In the genomic region with DNA sequence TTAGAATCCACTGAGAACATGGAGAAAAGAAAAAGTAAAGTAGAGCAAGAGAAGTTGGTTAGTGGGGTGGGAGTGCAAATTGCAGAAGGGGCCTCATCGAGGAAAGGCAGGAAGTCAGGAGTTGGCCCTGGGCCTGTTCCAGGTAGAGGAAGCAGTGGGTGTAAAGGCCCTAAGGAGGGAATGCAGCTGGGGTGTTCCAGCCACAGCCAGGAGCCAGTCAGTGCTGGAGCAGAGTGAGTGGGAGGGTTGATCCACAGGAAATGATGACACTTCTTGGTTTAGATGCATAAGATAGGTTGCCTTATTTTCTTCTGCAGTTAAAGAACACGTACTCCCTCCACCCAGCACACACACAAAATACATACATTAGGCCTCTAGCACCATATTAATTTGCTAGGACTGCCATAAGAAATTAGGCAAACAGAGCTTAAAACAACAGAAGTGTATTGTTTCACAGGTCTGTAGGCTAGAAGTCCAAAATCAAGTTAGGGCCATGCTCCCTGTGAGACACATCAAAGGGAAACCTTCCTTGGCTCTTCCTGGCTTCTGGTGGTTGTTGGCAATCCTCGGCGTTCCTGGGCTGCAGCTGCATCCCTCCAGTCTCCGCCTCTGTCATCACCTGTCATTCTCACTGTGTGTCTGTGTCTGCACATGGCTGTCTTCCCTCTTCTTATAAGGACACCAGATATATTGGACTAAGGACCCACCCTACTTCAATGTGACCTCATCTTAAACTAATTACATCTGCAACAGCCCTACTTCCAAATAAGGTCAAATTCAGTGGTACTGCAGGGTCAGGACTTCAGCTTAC, we compare ENCODE assay signal across 14 cellular contexts.
DNase-seq lines count a peak whose midpoint lies in the region; ATAC-seq lines count a peak whose summit lies in the region.
"Had no signal": no experiment of that assay in that cellular context is flagged by ENCODE, and none has a peak within 500 bp of the region (broad histone marks: within the 10 kb centered on the region; RNA-seq: fewer than 3 reads in every experiment).

No MANE protein-coding gene starts in this region.

- peak overlapping the region; percentile 75 for H3K27ac Mint-ChIP-seq in activated naive CD4-positive, alpha-beta T cell treated with anti-CD3 and anti-CD28 coated beads for 36 hours
- H3K27ac Mint-ChIP-seq in activated naive CD8-positive, alpha-beta T cell treated with anti-CD3 and anti-CD28 coated beads, Interleukin-2, amount 50 U/mL, for 24 hours = peak overlapping the region; percentile 68
- H3K27ac Mint-ChIP-seq in stimulated activated effector memory CD8-positive, alpha-beta T cell treated with anti-CD3 and anti-CD28 coated beads, Interleukin-12 subunit alpha, Interleukin-12 subunit beta, amount 100 ng/mL, for 72 hours = no peak overlapping the region

- H3K9me3 Mint-ChIP-seq in activated naive CD4-positive, alpha-beta T cell treated with anti-CD3 and anti-CD28 coated beads for 36 hours = peaks cover 7% of the 10 kb centered on the region
- peaks cover 6% of the 10 kb centered on the region for H3K9me3 Mint-ChIP-seq in activated naive CD8-positive, alpha-beta T cell treated with anti-CD3 and anti-CD28 coated beads, Interleukin-2, amount 50 U/mL, for 24 hours
- peaks cover 4% of the 10 kb centered on the region for H3K9me3 Mint-ChIP-seq in stimulated activated effector memory CD8-positive, alpha-beta T cell treated with anti-CD3 and anti-CD28 coated beads, Interleukin-12 subunit alpha, Interleukin-12 subunit beta, amount 100 ng/mL, for 72 hours

- peaks cover 16% of the 10 kb centered on the region for H3K4me1 Mint-ChIP-seq in activated naive CD4-positive, alpha-beta T cell treated with anti-CD3 and anti-CD28 coated beads for 36 hours (ENCODE audit: low read depth)
- H3K4me1 Mint-ChIP-seq in activated naive CD8-positive, alpha-beta T cell treated with anti-CD3 and anti-CD28 coated beads, Interleukin-2, amount 50 U/mL, for 24 hours = peaks cover 16% of the 10 kb centered on the region
- H3K4me1 Mint-ChIP-seq in stimulated activated effector memory CD8-positive, alpha-beta T cell treated with anti-CD3 and anti-CD28 coated beads, Interleukin-12 subunit alpha, Interleukin-12 subunit beta, amount 100 ng/mL, for 72 hours = peaks cover 12% of the 10 kb centered on the region

- CTCF ChIA-PET in activated naive CD4-positive, alpha-beta T cell treated with anti-CD3 and anti-CD28 coated beads for 36 hours (lab: Charles Lee) = interaction anchor here (1.7 to 2.0 kb wide), 2 partner anchors 119 to 233 kb away, joined by 5 to 7 read pairs; a partner anchor contains a TSS

- peaks cover 18% of the 10 kb centered on the region for H3K27me3 Mint-ChIP-seq in activated naive CD4-positive, alpha-beta T cell treated with anti-CD3 and anti-CD28 coated beads for 36 hours (ENCODE audit: low read depth)
- H3K27me3 Mint-ChIP-seq in activated naive CD8-positive, alpha-beta T cell treated with anti-CD3 and anti-CD28 coated beads, Interleukin-2, amount 50 U/mL, for 24 hours = peaks cover 5% of the 10 kb centered on the region

- peak; percentile 64 for DNase-seq in activated naive CD4-positive, alpha-beta T cell treated with anti-CD3 and anti-CD28 coated beads for 36 hours
- DNase-seq in activated naive CD4-positive, alpha-beta T cell (lab: John Stamatoyannopoulos, UW) = no peak
- DNase-seq in NCI-H69 (lab: John Stamatoyannopoulos, UW) (peak; percentile 3), DMS 273 (lab: John Stamatoyannopoulos, UW; ENCODE audit: unreplicated experiment) (no peak), NCI-H1417 (lab: John Stamatoyannopoulos, UW) (no peak)
- DNase-seq in activated naive CD8-positive, alpha-beta T cell treated with anti-CD3 and anti-CD28 coated beads, Interleukin-2, amount 50 U/mL, for 24 hours = peak; percentile 29
- no peak for DNase-seq in stimulated activated effector memory CD8-positive, alpha-beta T cell treated with anti-CD3 and anti-CD28 coated beads, Interleukin-12 subunit alpha, Interleukin-12 subunit beta, amount 100 ng/mL, for 72 hours (ENCODE audit: low spot score in 2 of 2)
- DNase-seq in activated CD8-positive, alpha-beta memory T cell treated with anti-CD3 and anti-CD28 coated beads for 24 hours = no peak
- DNase-seq: effector memory CD4-positive, alpha-beta T cell; heart left ventricle; IMR-90; midbrain; NCI-H524; SK-N-SH had no signal

- H3K4me3 Mint-ChIP-seq in activated naive CD4-positive, alpha-beta T cell treated with anti-CD3 and anti-CD28 coated beads for 36 hours = peak overlapping the region; percentile 10
- H3K4me3 Mint-ChIP-seq in activated naive CD8-positive, alpha-beta T cell treated with anti-CD3 and anti-CD28 coated beads, Interleukin-2, amount 50 U/mL, for 24 hours = peak overlapping the region; percentile 23
- H3K4me3 Mint-ChIP-seq in stimulated activated effector memory CD8-positive, alpha-beta T cell treated with anti-CD3 and anti-CD28 coated beads, Interleukin-12 subunit alpha, Interleukin-12 subunit beta, amount 100 ng/mL, for 72 hours = no peak overlapping the region

- intact Hi-C loops in activated naive CD4-positive, alpha-beta T cell treated with anti-CD3 and anti-CD28 coated beads for 36 hours (cut with micrococcal nuclease) = no loop called here

- peak; percentile 94 for ATAC-seq in activated naive CD8-positive, alpha-beta T cell treated with anti-CD3 and anti-CD28 coated beads, Interleukin-2, amount 50 U/mL, for 24 hours
- peak; percentile 78 for ATAC-seq in stimulated activated effector memory CD8-positive, alpha-beta T cell treated with anti-CD3 and anti-CD28 coated beads, Interleukin-12 subunit alpha, Interleukin-12 subunit beta, amount 100 ng/mL, for 72 hours
- ATAC-seq: heart left ventricle had no signal

- H3K36me3 Mint-ChIP-seq in activated naive CD4-positive, alpha-beta T cell treated with anti-CD3 and anti-CD28 coated beads for 36 hours (ENCODE audit: low read depth) = no peaks in the 10 kb centered on the region
- no peaks in the 10 kb centered on the region for H3K36me3 Mint-ChIP-seq in activated naive CD8-positive, alpha-beta T cell treated with anti-CD3 and anti-CD28 coated beads, Interleukin-2, amount 50 U/mL, for 24 hours (ENCODE audit: low read depth)
- H3K36me3 Mint-ChIP-seq in stimulated activated effector memory CD8-positive, alpha-beta T cell treated with anti-CD3 and anti-CD28 coated beads, Interleukin-12 subunit alpha, Interleukin-12 subunit beta, amount 100 ng/mL, for 72 hours = no peaks in the 10 kb centered on the region

Comparison
In these comparisons a context has a peak if more than half of its experiments do, and no peak if none do; other contexts are left out.
1. DNase-seq: peak in activated naive CD4-positive, alpha-beta T cell treated with anti-CD3 and anti-CD28 coated beads for 36 hours (single experiment), NCI-H69 (single experiment) and activated naive CD8-positive, alpha-beta T cell treated with anti-CD3 and anti-CD28 coated beads, Interleukin-2, amount 50 U/mL, for 24 hours (single experiment); none in activated naive CD4-positive, alpha-beta T cell (0 of 4), stimulated activated effector memory CD8-positive, alpha-beta T cell treated with anti-CD3 and anti-CD28 coated beads, Interleukin-12 subunit alpha, Interleukin-12 subunit beta, amount 100 ng/mL, for 72 hours (0 of 2), activated CD8-positive, alpha-beta memory T cell treated with anti-CD3 and anti-CD28 coated beads for 24 hours (single experiment), DMS 273 (single experiment) and NCI-H1417 (0 of 3).